ENCODE assay signal across 1 cellular context in genomic region chr9:92762781-92763708, GRCh38.
TF ChIP-seq lines count a peak whose summit lies in the region.

No MANE protein-coding gene starts in this region.

TF ChIP-seq in HepG2, 621 proteins besides CTCF, POLR2A, EP300 and RAD21 (continued from another document):
- 0 out of 2 replicates have a peak, but pooled peaks have one; percentile 58 for TF ChIP-seq ZNF782 (CRISPR knock-in tag; IDR thresholded peaks at IDR 0.05; ENCODE audit: borderline replicate concordance)
- peak; percentile 83 for TF ChIP-seq ZNF629 (CRISPR knock-in tag; conservative IDR thresholded peaks at IDR 0.05)
- TF ChIP-seq ZNF232 (CRISPR knock-in tag; IDR thresholded peaks at IDR 0.05; ENCODE audit: borderline replicate concordance): no peak
- no peak for TF ChIP-seq ZSCAN9 (CRISPR knock-in tag; IDR thresholded peaks at IDR 0.05; ENCODE audit: borderline replicate concordance)
- TF ChIP-seq THAP11 (CRISPR knock-in tag; IDR thresholded peaks at IDR 0.05): no peak; the same call in 1 of the 2 replicates
- no peak for TF ChIP-seq ZNF652 (CRISPR knock-in tag; IDR thresholded peaks at IDR 0.05; ENCODE audit: borderline replicate concordance, low read depth)
